ENCODE assay signal across 19 cellular contexts in genomic region chr7:11727864-11728263, GRCh38.
DNase-seq lines count a peak whose midpoint lies in the region; ATAC-seq and TF ChIP-seq lines count a peak whose summit lies in the region.
"Had no signal": no experiment of that assay in that cellular context is flagged by ENCODE, and none has a peak within 500 bp of the region (broad histone marks: within the 10 kb centered on the region; RNA-seq: fewer than 3 reads in every experiment).

No MANE protein-coding gene starts in this region.

- H3K9me3 Mint-ChIP-seq in activated naive CD8-positive, alpha-beta T cell treated with anti-CD3 and anti-CD28 coated beads for 36 hours, result no peaks in the 10 kb centered on the region
- H3K9me3 Mint-ChIP-seq: GM23338 had no signal

- TF ChIP-seq CTCF in BJ (IDR thresholded peaks at IDR 0.05; ENCODE audit: insufficient read depth, low read depth, low read length) (no peak), cardiac fibroblast (IDR thresholded peaks at IDR 0.05; ENCODE audit: low read depth, low read length) (no peak), fibroblast of the aortic adventitia (IDR thresholded peaks at IDR 0.05; ENCODE audit: insufficient read depth, low read length) (no peak), heart left ventricle (IDR thresholded peaks at IDR 0.05) (no peak)

- CTCF ChIA-PET in BJ (lab: Yijun Ruan, JAX), result interaction anchor here (1.1 kb wide), 1 partner anchor 12 kb away, joined by 4 read pairs; no protein-coding TSS in a partner anchor

- peaks cover 0 to 6% (median 0%) of the 10 kb centered on the region in 12 donors for H3K4me1 ChIP-seq in heart left ventricle
- H3K4me1 ChIP-seq: SJSA1 had no signal

- POLR2A ChIA-PET in BJ (lab: Charles Lee), result no interaction called here

- no peaks in the 10 kb centered on the region for H3K4me1 Mint-ChIP-seq in activated naive CD8-positive, alpha-beta T cell treated with anti-CD3 and anti-CD28 coated beads for 36 hours
- H3K4me1 Mint-ChIP-seq: CD14-positive monocyte, GM23338 had no signal

- H3K4me3 Mint-ChIP-seq in activated naive CD8-positive, alpha-beta T cell treated with anti-CD3 and anti-CD28 coated beads for 36 hours, result no peak overlapping the region
- H3K4me3 Mint-ChIP-seq: CD14-positive monocyte, GM23338 had no signal

- H3K9me3 ChIP-seq in heart left ventricle, result no peaks in the 10 kb centered on the region
- H3K9me3 ChIP-seq: SJSA1 had no signal

- ATAC-seq in heart left ventricle, result no peak
- ATAC-seq: GM23338 had no signal

- H3K27ac ChIP-seq in heart left ventricle, result no peak overlapping the region
- H3K27ac ChIP-seq: SJSA1 had no signal

- no peaks in the 10 kb centered on the region for H3K27me3 Mint-ChIP-seq in activated naive CD8-positive, alpha-beta T cell treated with anti-CD3 and anti-CD28 coated beads for 36 hours

- no peak for TF ChIP-seq POLR2A in heart left ventricle (IDR thresholded peaks at IDR 0.05)

- H3K36me3 Mint-ChIP-seq in activated naive CD8-positive, alpha-beta T cell treated with anti-CD3 and anti-CD28 coated beads for 36 hours, result no peaks in the 10 kb centered on the region
- H3K36me3 Mint-ChIP-seq: CD14-positive monocyte had no signal

- H3K4me3 ChIP-seq in BJ (ENCODE audit: low read depth, low read length) (no peak overlapping the region), cardiac fibroblast (replicated peaks in 1 of 2; ENCODE audit: low read depth in 2 of 2, low read length in 2 of 2) (no peak overlapping the region), fibroblast of the aortic adventitia (ENCODE audit: low read depth, low read length) (no peak overlapping the region), skeletal muscle cell (ENCODE audit: low read depth, low read length) (no peak overlapping the region), heart left ventricle (no peak overlapping the region)
- H3K4me3 ChIP-seq: GM23338, SJSA1 had no signal

- H3K36me3 ChIP-seq in BJ (ENCODE audit: control insufficient read depth, insufficient read depth, low read length) (no peaks in the 10 kb centered on the region), heart left ventricle (no peaks in the 10 kb centered on the region)
- H3K36me3 ChIP-seq: SJSA1 had no signal

- H3K27me3 ChIP-seq in BJ (ENCODE audit: control insufficient read depth, insufficient read depth, low read length), result no peaks in the 10 kb centered on the region
- no peaks in the 10 kb centered on the region for H3K27me3 ChIP-seq in heart left ventricle
- H3K27me3 ChIP-seq: SJSA1 had no signal

- 77 to 93% (median 89%) methylated on average over 1 of the region's 1 CpG for WGBS in heart left ventricle, 4 donors

- no peak overlapping the region for H3K27ac Mint-ChIP-seq in activated naive CD8-positive, alpha-beta T cell treated with anti-CD3 and anti-CD28 coated beads for 36 hours
- H3K27ac Mint-ChIP-seq: CD14-positive monocyte, GM23338 had no signal

- intact Hi-C loops in heart left ventricle (cut with DNase I), result loop anchor here in 1 of 10 donors (10.0 kb wide), 1 partner anchor 293 kb away; no protein-coding TSS in a partner anchor

- DNase-seq in BJ (ENCODE audit: low read depth) (peak; percentile 9), cardiac fibroblast (ENCODE audit: low read depth in 2 of 2) (peak; percentile 12 to 18), fibroblast of the aortic adventitia (ENCODE audit: low read depth) (peak; percentile 47), skeletal muscle cell (ENCODE audit: low read depth) (peak; percentile 35), heart left ventricle (no peak), AG20443 (ENCODE audit: low spot score) (no peak)
- DNase-seq in activated naive CD8-positive, alpha-beta T cell treated with anti-CD3 and anti-CD28 coated beads for 36 hours, result no peak
- DNase-seq: DMS53, GDM1, HCEC 1CT, KG1, NCI-H1105, NCI-H146, NCI-H2029, NCI-H226, NCI-H510A treated with DMSO at 0.1 percent for 48 hours had no signal

Comparison
In these comparisons a context has a peak if more than half of its experiments do, and no peak if none do; other contexts are left out.
1. DNase-seq: peak in BJ (single experiment), cardiac fibroblast (2 of 2), fibroblast of the aortic adventitia (single experiment) and skeletal muscle cell (single experiment); none in activated naive CD8-positive, alpha-beta T cell treated with anti-CD3 and anti-CD28 coated beads for 36 hours (single experiment), heart left ventricle (0 of 5) and AG20443 (single experiment).